In the genomic region with DNA sequence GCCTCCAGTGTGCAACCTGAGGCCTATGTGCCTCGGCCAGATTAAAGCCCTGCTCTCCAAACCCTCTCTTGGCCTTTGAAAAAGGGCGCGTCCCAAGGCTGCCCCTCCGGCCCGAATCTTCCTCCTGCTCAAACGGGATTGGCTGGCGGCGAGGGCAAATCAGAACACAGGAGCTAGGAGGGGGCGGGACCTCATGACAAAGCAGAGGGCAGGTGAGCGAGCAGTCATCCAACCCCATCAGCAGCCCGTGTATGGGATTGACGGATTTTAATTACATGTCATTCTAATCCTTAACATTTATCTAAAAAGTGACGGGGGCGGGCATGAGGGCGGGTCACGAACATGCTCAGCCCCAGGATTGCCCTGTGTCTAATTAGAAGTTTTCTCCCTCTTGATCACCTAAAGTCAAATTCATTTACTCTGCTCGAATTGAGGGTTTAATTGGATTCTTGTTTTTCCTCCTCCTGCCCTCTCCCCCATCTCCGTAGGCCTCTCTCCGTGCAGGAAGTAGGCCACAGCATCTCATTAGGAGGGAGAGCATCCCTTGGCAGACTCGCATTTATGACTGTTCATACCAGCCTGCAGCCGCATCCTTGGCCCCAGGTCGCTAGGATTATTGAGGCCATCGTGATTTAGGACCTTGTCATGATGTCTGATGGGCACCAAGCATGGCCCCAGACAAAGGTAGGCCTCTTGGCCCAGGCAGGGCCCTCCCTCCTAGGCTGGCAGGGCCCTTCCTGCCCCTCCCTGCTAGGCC, we compare ENCODE assay signal across 1 cellular context.
A peak's percentile ranks its signal among the peaks of the same experiment; 100 is the strongest.
TF ChIP-seq lines count a peak whose summit lies in the region.

No MANE protein-coding gene starts in this region.

TF ChIP-seq in H1, 55 proteins besides CTCF, POLR2A, EP300 and RAD21:
- 0 out of 2 replicates have a peak, but pooled peaks have one; percentile 23 for TF ChIP-seq SP1 (IDR thresholded peaks at IDR 0.05; ENCODE audit: low read depth, low read length)
- TF ChIP-seq CHD1 (IDR thresholded peaks at IDR 0.05; ENCODE audit: low read depth, low read length): no peak
- TF ChIP-seq, protein P1, sequence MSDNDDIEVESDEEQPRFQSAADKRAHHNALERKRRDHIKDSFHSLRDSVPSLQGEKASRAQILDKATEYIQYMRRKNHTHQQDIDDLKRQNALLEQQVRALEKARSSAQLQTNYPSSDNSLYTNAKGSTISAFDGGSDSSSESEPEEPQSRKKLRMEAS (IDR thresholded peaks at IDR 0.05): 0 out of 2 replicates have a peak, but pooled peaks have one; percentile 11
